ENCODE assay signal across 10 cellular contexts in the genomic region with DNA sequence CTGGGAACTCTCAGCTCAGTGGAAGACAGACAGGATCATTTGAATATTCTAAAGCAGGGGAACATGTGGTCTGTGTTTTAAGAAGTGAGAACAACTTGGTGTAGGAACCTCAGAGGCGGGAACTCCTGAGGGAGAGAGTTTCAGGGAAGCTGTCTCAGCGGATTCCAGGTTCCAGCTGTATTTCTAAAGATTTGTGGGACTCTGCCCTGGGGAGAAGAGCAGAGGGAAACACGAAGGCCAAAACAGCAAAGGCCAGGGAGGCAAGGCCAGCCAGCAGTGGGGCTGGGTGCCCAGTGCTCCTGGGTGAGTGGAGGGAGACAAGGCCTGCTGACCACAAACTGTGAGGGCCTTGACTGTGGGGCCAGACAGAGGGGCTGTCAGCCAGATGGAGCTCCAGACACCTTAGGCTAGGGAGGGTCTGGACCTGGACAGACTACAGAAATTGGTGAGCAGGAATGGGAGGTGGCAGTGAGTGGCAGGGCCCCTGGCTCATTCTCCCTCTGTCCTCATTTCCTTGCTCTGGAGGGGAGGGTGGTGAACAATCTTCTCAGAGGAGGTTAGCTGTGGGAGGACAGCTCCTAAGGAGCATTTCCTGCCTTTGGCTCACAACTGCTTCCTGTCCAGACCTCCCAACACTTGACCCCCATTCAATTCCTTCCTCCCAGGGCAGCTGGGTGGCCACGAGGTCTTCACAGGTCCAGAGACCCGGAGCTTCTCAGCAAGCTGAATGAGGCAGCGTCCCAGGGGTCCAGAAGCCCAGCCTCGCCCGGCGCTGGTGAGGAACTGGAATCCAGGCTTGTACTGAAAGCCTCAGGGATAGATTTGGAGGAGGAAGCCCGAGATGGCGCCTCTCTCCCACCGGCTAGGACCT. TPM values are rescaled to one million over a fixed set of nuclear protein-coding genes. Genes with fewer than 3 reads are reported as not detected.
DNase-seq lines count a peak whose midpoint lies in the region; ATAC-seq, FAIRE-seq and TF ChIP-seq lines count a peak whose summit lies in the region.
"Had no signal": no experiment of that assay in that cellular context is flagged by ENCODE, and none has a peak within 500 bp of the region (broad histone marks: within the 10 kb centered on the region; RNA-seq: fewer than 3 reads in every experiment).

No MANE protein-coding gene starts in this region.

- intact Hi-C loops in left lung (cut with DNase I) = no loop called here

- no peak for TF ChIP-seq EP300 in tibial nerve (IDR thresholded peaks at IDR 0.05)

- peaks cover 1% of the 10 kb centered on the region for H3K36me3 Mint-ChIP-seq in astrocyte (ENCODE audit: low read depth, unreplicated experiment)

- H3K4me3 ChIP-seq in HUES48 (ENCODE audit: low read depth, low read length) (no peak overlapping the region), astrocyte (ENCODE audit: insufficient read depth, low read depth, low read length) (no peak overlapping the region), left lung (no peak overlapping the region), tibial nerve (no peak overlapping the region)
- H3K4me3 ChIP-seq: pancreas, Peyer's patch had no signal

- H3K9me3 Mint-ChIP-seq in astrocyte (ENCODE audit: unreplicated experiment) = peaks cover 4% of the 10 kb centered on the region

- H4K20me1 ChIP-seq in astrocyte (ENCODE audit: insufficient read depth, low read length) = no peaks in the 10 kb centered on the region

- H3K79me2 ChIP-seq in astrocyte (ENCODE audit: insufficient read depth, low read length) = no peaks in the 10 kb centered on the region

- 37% methylated on average over 12 of the region's 12 CpGs for WGBS in tibial nerve, 2 donors

- TF ChIP-seq CTCF in astrocyte (IDR thresholded peaks at IDR 0.05; ENCODE audit: insufficient read depth, low read depth, low read length) = no peak
- TF ChIP-seq CTCF in left lung (IDR thresholded peaks at IDR 0.05) = no peak
- no peak for TF ChIP-seq CTCF in tibial nerve (IDR thresholded peaks at IDR 0.05)

- H3K27ac ChIP-seq in HUES48 (ENCODE audit: low read depth, low read length) (peak overlapping the region; percentile 40), astrocyte (ENCODE audit: low read depth, low read length) (peak overlapping the region; percentile 27), left lung (peak overlapping the region; percentile 33 to 74), tibial nerve (peak overlapping the region; percentile 22 to 81 (median 46))

- ATAC-seq in left lung (peak; percentile 12), HG03097 (IDR thresholded peaks at IDR 0.05; ENCODE audit: low FRiP score, unreplicated experiment) (no peak)

- H3K4me1 Mint-ChIP-seq in astrocyte (ENCODE audit: low read depth, unreplicated experiment) = peaks cover 30% of the 10 kb centered on the region

- H3K27me3 Mint-ChIP-seq in astrocyte (ENCODE audit: low read depth, unreplicated experiment) = no peaks in the 10 kb centered on the region

- H3K4me1 ChIP-seq in HUES48 (ENCODE audit: control insufficient read depth, insufficient read depth, low read length) (peaks cover 26% of the 10 kb centered on the region), astrocyte (ENCODE audit: insufficient read depth, low read length) (peaks cover 20% of the 10 kb centered on the region), left lung (peaks cover 0 to 16% of the 10 kb centered on the region in 2 donors), tibial nerve (peaks cover 0 to 29% (median 6%) of the 10 kb centered on the region in 4 donors)
- H3K4me1 ChIP-seq: pancreas had no signal

- H3K4me3 Mint-ChIP-seq in astrocyte (ENCODE audit: unreplicated experiment) = peak overlapping the region; percentile 67

- H3K9ac ChIP-seq in HUES48 (ENCODE audit: low read depth, low read length) = no peak overlapping the region
- H3K9ac ChIP-seq in astrocyte (ENCODE audit: low read length) = peak overlapping the region; percentile 36

- H3K27me3 ChIP-seq in HUES48 (ENCODE audit: control insufficient read depth, insufficient read depth, low read length) (peaks cover 57% of the 10 kb centered on the region), astrocyte (ENCODE audit: insufficient read depth, low read length) (no peaks in the 10 kb centered on the region), left lung (peaks cover 0 to 32% of the 10 kb centered on the region in 2 donors), tibial nerve (peaks cover 0 to 19% of the 10 kb centered on the region in 2 donors)
- H3K27me3 ChIP-seq: pancreas, Peyer's patch had no signal

- H3K9me3 ChIP-seq in HUES48 (ENCODE audit: control insufficient read depth, insufficient read depth, low read length) (no peaks in the 10 kb centered on the region), astrocyte (ENCODE audit: insufficient read depth, low read depth, low read length) (no peaks in the 10 kb centered on the region), left lung (no peaks in the 10 kb centered on the region), tibial nerve (no peaks in the 10 kb centered on the region)
- H3K9me3 ChIP-seq: pancreas, Peyer's patch had no signal

- H3K27ac Mint-ChIP-seq in astrocyte (ENCODE audit: unreplicated experiment) = peak overlapping the region; percentile 96

- peak overlapping the region; percentile 78 for H2AFZ ChIP-seq in astrocyte (ENCODE audit: low read depth, low read length)

- DNase-seq in astrocyte (ENCODE audit: low read depth) (no peak), left lung (no peak), tibial nerve (ENCODE audit: low spot score in 2 of 2) (no peak), NCI-H1048 (lab: John Stamatoyannopoulos, UW) (no peak), HPDE6-E6E7 (ENCODE audit: extremely low spot score) (no peak)
- DNase-seq: activated CD4-positive, alpha-beta T cell treated with anti-CD3 and anti-CD28 coated beads, Interleukin-2, amount 50 U/mL, for 1 hour; pancreas; Peyer's patch had no signal

- FAIRE-seq in astrocyte (lab: Jason Lieb, UNC) = no peak
- FAIRE-seq: pancreas had no signal

- H3K36me3 ChIP-seq in HUES48 (ENCODE audit: control insufficient read depth, insufficient read depth, low read length) (no peaks in the 10 kb centered on the region), astrocyte (ENCODE audit: insufficient read depth, low read length) (no peaks in the 10 kb centered on the region), left lung (no peaks in the 10 kb centered on the region), tibial nerve (no peaks in the 10 kb centered on the region)
- H3K36me3 ChIP-seq: pancreas, Peyer's patch had no signal

- H3K4me2 ChIP-seq in astrocyte (ENCODE audit: low read length) = peak overlapping the region; percentile 18

- no peak for TF ChIP-seq POLR2A in tibial nerve (IDR thresholded peaks at IDR 0.05)

RNA-seq across cellular contexts. Expression of gene FZD2, which starts 21.0 kb away (rescaled TPM):
- total RNA-seq in astrocyte (95.7 and 97.6 TPM in 2 replicates), left lung (10 to 100 TPM in 1 of 2 donors, 1 to 10 TPM in 1; 9.8 to 12.1 TPM), tibial nerve (10 to 100 TPM in 3 of 4 donors, 1 to 10 TPM in 1; 6.3 to 27.8 (median 16.2) TPM)

RNA-seq across cellular contexts. Expression of gene GPATCH8, which starts 33.1 kb away (rescaled TPM):
- total RNA-seq in astrocyte = 38.0 and 43.3 TPM in 2 replicates
- total RNA-seq in left lung = 10 to 100 TPM; 29.8 to 34.0 TPM
- total RNA-seq in tibial nerve = 10 to 100 TPM; 55.1 to 71.2 (median 59.8) TPM
